In the genomic region with DNA sequence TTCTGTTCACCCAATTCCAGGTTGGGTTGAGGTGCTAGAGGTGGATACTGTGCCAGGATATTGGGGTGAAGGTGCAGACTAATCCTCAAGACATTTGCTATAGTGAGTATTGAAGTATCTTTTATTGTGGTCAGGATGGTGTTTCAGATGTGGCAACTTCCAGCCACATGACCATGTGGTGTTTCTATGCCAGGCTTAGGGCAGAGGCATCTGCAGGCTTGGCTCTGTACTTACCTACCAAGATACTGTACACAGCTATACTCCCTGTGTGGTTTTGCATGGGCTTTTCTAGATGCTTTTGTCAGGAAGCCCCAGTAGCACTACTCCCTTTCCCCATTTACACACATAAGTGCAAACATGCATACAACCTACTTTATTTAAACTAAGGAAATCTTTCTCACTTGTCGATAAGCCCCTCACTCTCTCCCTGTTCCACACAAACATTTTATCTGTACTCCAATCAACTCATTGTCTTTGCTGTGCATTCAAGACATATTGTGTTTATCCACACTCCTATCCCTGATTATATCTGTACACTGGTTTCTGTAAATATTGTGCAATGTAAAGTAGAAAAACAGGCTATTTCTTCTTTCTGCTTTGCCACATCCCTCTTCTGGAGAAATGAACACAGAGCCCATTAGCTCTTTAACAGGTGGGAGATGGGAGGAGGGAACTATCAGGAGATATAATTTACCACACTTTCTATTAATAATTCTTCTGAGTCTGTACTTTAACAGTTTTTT, we compare ENCODE assay signal across 8 cellular contexts. TPM values are rescaled to one million over a fixed set of nuclear protein-coding genes. Genes with fewer than 3 reads are reported as not detected.
A peak's percentile ranks its signal among the peaks of the same experiment; 100 is the strongest.
DNase-seq lines count a peak whose midpoint lies in the region; ATAC-seq and TF ChIP-seq lines count a peak whose summit lies in the region.

No MANE protein-coding gene starts in this region.

- peak; percentile 82 for ATAC-seq in GM19438 (IDR thresholded peaks at IDR 0.05; ENCODE audit: low read depth, unreplicated experiment)
- peak; percentile 87 for ATAC-seq in HG03460 (IDR thresholded peaks at IDR 0.05; ENCODE audit: unreplicated experiment)

- no peak overlapping the region for H3K9ac ChIP-seq in mesenchymal stem cell (ENCODE audit: low read length)

- H3K4me3 ChIP-seq in mesenchymal stem cell (ENCODE audit: insufficient read depth in 1 of 2, low read depth in 1 of 2, low read length in 2 of 2): no peak overlapping the region

- peaks cover 16% of the 10 kb centered on the region for H3K79me1 ChIP-seq in mesenchymal stem cell (replicated peaks; ENCODE audit: low read length, poor library complexity, severe bottlenecking)

- peaks cover 0 to 22% of the 10 kb centered on the region in 2 experiments for H3K36me3 ChIP-seq in mesenchymal stem cell (ENCODE audit: control insufficient read depth in 1 of 2, insufficient read depth in 2 of 2, low read depth in 1 of 2, low read length in 2 of 2)

- H3K4me1 ChIP-seq in mesenchymal stem cell (ENCODE audit: control insufficient read depth, insufficient read depth, low read depth, low read length): no peaks in the 10 kb centered on the region

- H3K18ac ChIP-seq in mesenchymal stem cell (ENCODE audit: low read depth in 1 of 2, low read length in 2 of 2): no peak overlapping the region

- H4K8ac ChIP-seq in mesenchymal stem cell (ENCODE audit: low read length): no peak overlapping the region

- no peak overlapping the region for H2BK5ac ChIP-seq in mesenchymal stem cell (ENCODE audit: low read depth, low read length, poor library complexity, severe bottlenecking)

- H3K27me3 ChIP-seq in mesenchymal stem cell (ENCODE audit: control insufficient read depth in 1 of 2, insufficient read depth in 1 of 2, low read length in 2 of 2): no peaks in the 10 kb centered on the region

- no peak overlapping the region for H2BK15ac ChIP-seq in mesenchymal stem cell (ENCODE audit: low read depth, poor library complexity, severe bottlenecking)

- no peak overlapping the region for H3K23ac ChIP-seq in mesenchymal stem cell (ENCODE audit: low read length in 2 of 2)

- no peak overlapping the region for H4K91ac ChIP-seq in mesenchymal stem cell (ENCODE audit: low read length)

- H3K4ac ChIP-seq in mesenchymal stem cell (ENCODE audit: low read depth in 1 of 2, low read length in 2 of 2): peak overlapping the region in 1 of 2 experiments; percentile 49

- H3K4me2 ChIP-seq in mesenchymal stem cell (ENCODE audit: low read length, poor library complexity, severe bottlenecking): no peak overlapping the region

- no peak for TF ChIP-seq CTCF in GM20000 (IDR thresholded peaks at IDR 0.05; ENCODE audit: extremely low read depth, missing control alignments)

- peak overlapping the region in 1 of 2 experiments; percentile 22 for H3K14ac ChIP-seq in mesenchymal stem cell (ENCODE audit: low read length in 2 of 2)

- 92% methylated on average over 1 of the region's 1 CpG for WGBS in mesenchymal stem cell

- H2BK12ac ChIP-seq in mesenchymal stem cell (ENCODE audit: low read length in 2 of 2): no peak overlapping the region

- no peak overlapping the region for H3K27ac ChIP-seq in mesenchymal stem cell (ENCODE audit: low read length, poor library complexity, severe bottlenecking)

- no peak overlapping the region for H2BK120ac ChIP-seq in mesenchymal stem cell (ENCODE audit: low read depth, low read length)

- DNase-seq in AG08396 (ENCODE audit: low spot score) (peak; percentile 3), mesenchymal stem cell (peak; percentile 38), GM20000 (ENCODE audit: low spot score) (no peak), NCI-H2171 treated with DMSO at 0.1 percent for 48 hours (lab: John Stamatoyannopoulos, UW) (no peak)
- peak; percentile 27 for DNase-seq in activated CD4-positive, alpha-beta T cell treated with anti-CD3 and anti-CD28 coated beads, Interleukin-2, amount 50 U/mL, for 1 hour
- DNase-seq in stimulated activated CD4-positive, alpha-beta T cell treated with anti-CD3 and anti-CD28 coated beads, Interleukin-12 subunit alpha, Interleukin-12 subunit beta, amount 100 ng/mL, for 4 hours: no peak

- H2AK5ac ChIP-seq in mesenchymal stem cell (ENCODE audit: low read length, severe bottlenecking): no peak overlapping the region

- no peaks in the 10 kb centered on the region for H3K9me3 ChIP-seq in mesenchymal stem cell (ENCODE audit: control insufficient read depth, low read length)

- no peak overlapping the region for H2AFZ ChIP-seq in mesenchymal stem cell (ENCODE audit: low read depth, low read length)

RNA-seq across cellular contexts. Expression of a gene that starts 12.3 kb away (rescaled TPM):
- 13.3 TPM for polyA plus RNA-seq in mesenchymal stem cell (2013, experiment 1 of 2)
- 16.6 TPM for polyA plus RNA-seq in mesenchymal stem cell (2013, experiment 2 of 2)

RNA-seq across cellular contexts. Expression of a gene that starts 13.5 kb away (rescaled TPM):
- polyA plus RNA-seq in mesenchymal stem cell (2013, experiment 1 of 2): 170 TPM
- 163 TPM for polyA plus RNA-seq in mesenchymal stem cell (2013, experiment 2 of 2)

Comparison
In these comparisons a context has a peak if more than half of its experiments do, and no peak if none do; other contexts are left out.
1. DNase-seq: peak in AG08396 (single experiment), activated CD4-positive, alpha-beta T cell treated with anti-CD3 and anti-CD28 coated beads, Interleukin-2, amount 50 U/mL, for 1 hour (single experiment) and mesenchymal stem cell (single experiment); none in stimulated activated CD4-positive, alpha-beta T cell treated with anti-CD3 and anti-CD28 coated beads, Interleukin-12 subunit alpha, Interleukin-12 subunit beta, amount 100 ng/mL, for 4 hours (single experiment), GM20000 (single experiment) and NCI-H2171 treated with DMSO at 0.1 percent for 48 hours (single experiment).